Comparison of ENCODE assay signal across 8 cellular contexts in the genomic region with DNA sequence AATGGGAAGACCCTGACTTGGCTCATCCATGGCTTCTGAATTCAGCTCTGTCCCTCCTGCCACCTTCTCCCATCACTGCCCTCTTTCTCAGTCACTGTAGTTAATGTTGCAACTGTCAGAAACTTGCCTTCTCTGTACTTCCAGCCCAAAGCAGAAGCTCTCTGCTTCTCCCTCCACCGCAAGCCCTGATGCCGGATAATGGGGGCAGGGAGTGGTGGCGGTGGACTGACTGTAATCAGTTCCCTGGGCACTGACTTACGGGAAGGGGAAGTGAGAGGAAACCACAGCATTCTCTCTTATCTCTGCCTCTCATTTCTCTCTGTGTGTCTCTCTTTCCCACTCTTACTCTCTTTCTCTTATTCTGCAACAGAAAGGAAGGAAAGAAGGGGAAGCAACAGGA. TPM values are rescaled to one million over a fixed set of nuclear protein-coding genes. Genes with fewer than 3 reads are reported as not detected.
A peak's percentile ranks its signal among the peaks of the same experiment; 100 is the strongest.
DNase-seq lines count a peak whose midpoint lies in the region; ATAC-seq lines count a peak whose summit lies in the region.

No MANE protein-coding gene starts in this region.

- intact Hi-C loops in left colon (cut with DNase I, micrococcal nuclease), result loop anchor here in 1 of 2 donors (10.0 kb wide), 1 partner anchor 82 kb away; no protein-coding TSS in a partner anchor

- H3K36me3 ChIP-seq in KOPT-K1 (ENCODE audit: insufficient read depth, low read length), result peaks cover 83% of the 10 kb centered on the region

- H3K36me3 Mint-ChIP-seq in activated T-cell treated with anti-CD3 and anti-CD28 coated beads, Interleukin-2, amount 50 U/mL, for 72 hours (ENCODE audit: insufficient read depth in 2 of 2), result peaks cover 31 to 50% of the 10 kb centered on the region in 2 donors
- peaks cover 94% of the 10 kb centered on the region for H3K36me3 Mint-ChIP-seq in stimulated activated naive CD8-positive, alpha-beta T cell treated with anti-CD3 and anti-CD28 coated beads, Interleukin-15, Interleukin-2, amounts not matched to agents 100 ng/mL and 50 ng/mL, for 24 hours (ENCODE audit: low read depth)

- no peaks in the 10 kb centered on the region for H3K9me3 ChIP-seq in KOPT-K1 (ENCODE audit: insufficient read depth, low read length, poor library complexity, severe bottlenecking)

- peaks cover 73% of the 10 kb centered on the region for H3K4me1 Mint-ChIP-seq in activated T-cell treated with anti-CD3 and anti-CD28 coated beads, Interleukin-2, amount 50 U/mL, for 72 hours (ENCODE audit: low read depth)
- peaks cover 86% of the 10 kb centered on the region for H3K4me1 Mint-ChIP-seq in stimulated activated naive CD8-positive, alpha-beta T cell treated with anti-CD3 and anti-CD28 coated beads, Interleukin-15, Interleukin-2, amounts not matched to agents 100 ng/mL and 50 ng/mL, for 24 hours (ENCODE audit: low read depth)

- peaks cover 0 to 5% of the 10 kb centered on the region in 2 donors for H3K9me3 Mint-ChIP-seq in activated T-cell treated with anti-CD3 and anti-CD28 coated beads, Interleukin-2, amount 50 U/mL, for 72 hours
- no peaks in the 10 kb centered on the region for H3K9me3 Mint-ChIP-seq in stimulated activated naive CD8-positive, alpha-beta T cell treated with anti-CD3 and anti-CD28 coated beads, Interleukin-15, Interleukin-2, amounts not matched to agents 100 ng/mL and 50 ng/mL, for 24 hours

- peak; percentile 71 for ATAC-seq in GM21447 (IDR thresholded peaks at IDR 0.05; ENCODE audit: unreplicated experiment)
- ATAC-seq in activated T-cell treated with anti-CD3 and anti-CD28 coated beads, Interleukin-2, amount 50 U/mL, for 72 hours (replicated peaks in 1 of 2), result peak; percentile 72 to 73
- ATAC-seq in left colon, result no peak

- H3K4me3 Mint-ChIP-seq in activated T-cell treated with anti-CD3 and anti-CD28 coated beads, Interleukin-2, amount 50 U/mL, for 72 hours, result peak overlapping the region; percentile 71 to 85
- peak overlapping the region; percentile 72 for H3K4me3 Mint-ChIP-seq in stimulated activated naive CD8-positive, alpha-beta T cell treated with anti-CD3 and anti-CD28 coated beads, Interleukin-15, Interleukin-2, amounts not matched to agents 100 ng/mL and 50 ng/mL, for 24 hours

- H3K27ac ChIP-seq in KOPT-K1 (ENCODE audit: low read depth, low read length, poor library complexity, severe bottlenecking), result peak overlapping the region; percentile 97

- H3K27me3 Mint-ChIP-seq in activated T-cell treated with anti-CD3 and anti-CD28 coated beads, Interleukin-2, amount 50 U/mL, for 72 hours (ENCODE audit: low read depth), result no peaks in the 10 kb centered on the region
- H3K27me3 Mint-ChIP-seq in stimulated activated naive CD8-positive, alpha-beta T cell treated with anti-CD3 and anti-CD28 coated beads, Interleukin-15, Interleukin-2, amounts not matched to agents 100 ng/mL and 50 ng/mL, for 24 hours, result no peaks in the 10 kb centered on the region

- DNase-seq in CD1c-positive myeloid dendritic cell (ENCODE audit: extremely low spot score) (peak; percentile 92), left colon (peak; percentile 49 to 65), EL (no peak), COLO829 (ENCODE audit: low spot score) (no peak)
- peak; percentile 78 for DNase-seq in activated T-cell treated with anti-CD3 and anti-CD28 coated beads, Interleukin-2, amount 50 U/mL, for 72 hours

- peak overlapping the region; percentile 95 for H3K27ac Mint-ChIP-seq in activated T-cell treated with anti-CD3 and anti-CD28 coated beads, Interleukin-2, amount 50 U/mL, for 72 hours
- peak overlapping the region; percentile 96 for H3K27ac Mint-ChIP-seq in stimulated activated naive CD8-positive, alpha-beta T cell treated with anti-CD3 and anti-CD28 coated beads, Interleukin-15, Interleukin-2, amounts not matched to agents 100 ng/mL and 50 ng/mL, for 24 hours

RNA-seq across cellular contexts. Expression of a gene that starts 10.9 kb away (rescaled TPM):
- 10 to 100 TPM; 30.3 to 44.0 TPM for total RNA-seq in activated T-cell treated with anti-CD3 and anti-CD28 coated beads, Interleukin-2, amount 50 U/mL, for 72 hours
- 100 to 1,000 TPM in 1 of 2 donors, 10 to 100 TPM in 1; 94.2 to 136 TPM for total RNA-seq in left colon

Comparison
In these comparisons a context has a peak if more than half of its experiments do, and no peak if none do; other contexts are left out.
1. DNase-seq: peak in CD1c-positive myeloid dendritic cell (single experiment), activated T-cell treated with anti-CD3 and anti-CD28 coated beads, Interleukin-2, amount 50 U/mL, for 72 hours (2 of 2) and left colon (2 of 2); none in EL (single experiment) and COLO829 (single experiment).